Comparison of ENCODE assay signal across 1 cellular context in the genomic region with DNA sequence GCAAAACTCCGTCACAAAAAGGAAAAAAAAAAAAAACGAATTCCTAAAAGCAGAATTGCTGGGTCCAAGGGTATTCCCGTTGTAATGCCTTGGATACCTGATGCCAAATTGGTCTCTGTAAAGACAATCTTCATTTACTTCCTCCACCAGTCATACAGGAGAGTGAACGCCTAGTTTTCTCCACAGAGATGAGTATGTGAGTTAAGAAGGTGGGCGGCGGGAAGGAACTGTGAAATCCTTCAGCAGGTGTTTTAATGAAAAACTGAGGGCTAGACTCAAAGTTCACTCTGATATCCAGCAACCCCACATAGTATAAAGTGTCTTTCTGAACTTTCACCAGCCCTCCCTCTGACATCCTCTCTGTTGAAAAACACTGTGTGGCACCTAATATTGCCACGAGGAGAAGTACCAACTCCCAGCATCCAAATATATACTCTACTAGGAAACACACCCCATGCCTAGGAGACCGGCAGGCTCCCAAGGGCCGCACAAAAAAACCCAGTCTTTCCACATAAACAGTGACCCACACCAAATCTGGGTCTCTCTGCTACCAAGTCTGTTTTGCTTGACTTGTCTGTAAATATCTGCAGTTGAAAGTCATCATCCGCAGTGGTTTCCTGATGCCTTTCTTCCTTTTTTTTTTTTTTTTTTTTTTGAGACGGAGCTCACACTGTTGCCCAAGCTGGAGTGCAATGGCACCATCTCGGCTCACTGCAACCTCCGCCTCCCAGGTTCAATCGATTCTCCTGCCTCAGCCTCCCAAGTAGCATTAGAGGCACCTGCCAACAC.
TF ChIP-seq lines count a peak whose summit lies in the region.

No MANE protein-coding gene starts in this region.

TF ChIP-seq in WTC11, 78 proteins besides CTCF, POLR2A, EP300 and RAD21:
- TF ChIP-seq, protein P1, sequence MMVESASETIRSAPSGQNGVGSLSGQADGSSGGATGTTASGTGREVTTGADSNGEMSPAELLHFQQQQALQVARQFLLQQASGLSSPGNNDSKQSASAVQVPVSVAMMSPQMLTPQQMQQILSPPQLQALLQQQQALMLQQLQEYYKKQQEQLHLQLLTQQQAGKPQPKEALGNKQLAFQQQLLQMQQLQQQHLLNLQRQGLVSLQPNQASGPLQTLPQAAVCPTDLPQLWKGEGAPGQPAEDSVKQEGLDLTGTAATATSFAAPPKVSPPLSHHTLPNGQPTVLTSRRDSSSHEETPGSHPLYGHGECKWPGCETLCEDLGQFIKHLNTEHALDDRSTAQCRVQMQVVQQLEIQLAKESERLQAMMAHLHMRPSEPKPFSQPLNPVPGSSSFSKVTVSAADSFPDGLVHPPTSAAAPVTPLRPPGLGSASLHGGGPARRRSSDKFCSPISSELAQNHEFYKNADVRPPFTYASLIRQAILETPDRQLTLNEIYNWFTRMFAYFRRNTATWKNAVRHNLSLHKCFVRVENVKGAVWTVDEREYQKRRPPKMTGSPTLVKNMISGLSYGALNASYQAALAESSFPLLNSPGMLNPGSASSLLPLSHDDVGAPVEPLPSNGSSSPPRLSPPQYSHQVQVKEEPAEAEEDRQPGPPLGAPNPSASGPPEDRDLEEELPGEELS (CRISPR knock-in tag; IDR thresholded peaks at IDR 0.05), result no peak
- TF ChIP-seq, protein P2, sequence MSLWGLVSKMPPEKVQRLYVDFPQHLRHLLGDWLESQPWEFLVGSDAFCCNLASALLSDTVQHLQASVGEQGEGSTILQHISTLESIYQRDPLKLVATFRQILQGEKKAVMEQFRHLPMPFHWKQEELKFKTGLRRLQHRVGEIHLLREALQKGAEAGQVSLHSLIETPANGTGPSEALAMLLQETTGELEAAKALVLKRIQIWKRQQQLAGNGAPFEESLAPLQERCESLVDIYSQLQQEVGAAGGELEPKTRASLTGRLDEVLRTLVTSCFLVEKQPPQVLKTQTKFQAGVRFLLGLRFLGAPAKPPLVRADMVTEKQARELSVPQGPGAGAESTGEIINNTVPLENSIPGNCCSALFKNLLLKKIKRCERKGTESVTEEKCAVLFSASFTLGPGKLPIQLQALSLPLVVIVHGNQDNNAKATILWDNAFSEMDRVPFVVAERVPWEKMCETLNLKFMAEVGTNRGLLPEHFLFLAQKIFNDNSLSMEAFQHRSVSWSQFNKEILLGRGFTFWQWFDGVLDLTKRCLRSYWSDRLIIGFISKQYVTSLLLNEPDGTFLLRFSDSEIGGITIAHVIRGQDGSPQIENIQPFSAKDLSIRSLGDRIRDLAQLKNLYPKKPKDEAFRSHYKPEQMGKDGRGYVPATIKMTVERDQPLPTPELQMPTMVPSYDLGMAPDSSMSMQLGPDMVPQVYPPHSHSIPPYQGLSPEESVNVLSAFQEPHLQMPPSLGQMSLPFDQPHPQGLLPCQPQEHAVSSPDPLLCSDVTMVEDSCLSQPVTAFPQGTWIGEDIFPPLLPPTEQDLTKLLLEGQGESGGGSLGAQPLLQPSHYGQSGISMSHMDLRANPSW (CRISPR knock-in tag; conservative IDR thresholded peaks at IDR 0.05; ENCODE audit: low read depth), result no peak
- TF ChIP-seq CBFB (CRISPR knock-in tag; IDR thresholded peaks at IDR 0.05; ENCODE audit: low read depth) (no peak), SP1 (CRISPR knock-in tag; conservative IDR thresholded peaks at IDR 0.05) (no peak), ZNF425 (CRISPR knock-in tag; conservative IDR thresholded peaks at IDR 0.05) (no peak), ZNF416 (CRISPR knock-in tag; IDR thresholded peaks at IDR 0.05) (no peak), ZNF232 (CRISPR knock-in tag; IDR thresholded peaks at IDR 0.05) (no peak), ELF4 (CRISPR knock-in tag; IDR thresholded peaks at IDR 0.05; ENCODE audit: low read depth) (no peak), HMGXB4 (CRISPR knock-in tag; IDR thresholded peaks at IDR 0.05) (no peak), AFF4 (CRISPR knock-in tag; IDR thresholded peaks at IDR 0.05; ENCODE audit: borderline replicate concordance) (no peak), SOX15 (CRISPR knock-in tag; IDR thresholded peaks at IDR 0.05) (no peak), CREB1 (CRISPR knock-in tag; IDR thresholded peaks at IDR 0.05) (no peak), FOXJ3 (CRISPR knock-in tag; IDR thresholded peaks at IDR 0.05; ENCODE audit: borderline replicate concordance) (no peak), ZNF317 (CRISPR knock-in tag; IDR thresholded peaks at IDR 0.05; ENCODE audit: borderline replicate concordance, low read depth) (no peak), SMAD3 (CRISPR knock-in tag; IDR thresholded peaks at IDR 0.05; ENCODE audit: borderline replicate concordance) (no peak), ZNF121 (CRISPR knock-in tag; IDR thresholded peaks at IDR 0.05) (no peak)
- TF ChIP-seq, protein P3, sequence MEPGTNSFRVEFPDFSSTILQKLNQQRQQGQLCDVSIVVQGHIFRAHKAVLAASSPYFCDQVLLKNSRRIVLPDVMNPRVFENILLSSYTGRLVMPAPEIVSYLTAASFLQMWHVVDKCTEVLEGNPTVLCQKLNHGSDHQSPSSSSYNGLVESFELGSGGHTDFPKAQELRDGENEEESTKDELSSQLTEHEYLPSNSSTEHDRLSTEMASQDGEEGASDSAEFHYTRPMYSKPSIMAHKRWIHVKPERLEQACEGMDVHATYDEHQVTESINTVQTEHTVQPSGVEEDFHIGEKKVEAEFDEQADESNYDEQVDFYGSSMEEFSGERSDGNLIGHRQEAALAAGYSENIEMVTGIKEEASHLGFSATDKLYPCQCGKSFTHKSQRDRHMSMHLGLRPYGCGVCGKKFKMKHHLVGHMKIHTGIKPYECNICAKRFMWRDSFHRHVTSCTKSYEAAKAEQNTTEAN (CRISPR knock-in tag; IDR thresholded peaks at IDR 0.05), result no peak
